9 cellular contexts compared by ENCODE assay signal in the genomic region with DNA sequence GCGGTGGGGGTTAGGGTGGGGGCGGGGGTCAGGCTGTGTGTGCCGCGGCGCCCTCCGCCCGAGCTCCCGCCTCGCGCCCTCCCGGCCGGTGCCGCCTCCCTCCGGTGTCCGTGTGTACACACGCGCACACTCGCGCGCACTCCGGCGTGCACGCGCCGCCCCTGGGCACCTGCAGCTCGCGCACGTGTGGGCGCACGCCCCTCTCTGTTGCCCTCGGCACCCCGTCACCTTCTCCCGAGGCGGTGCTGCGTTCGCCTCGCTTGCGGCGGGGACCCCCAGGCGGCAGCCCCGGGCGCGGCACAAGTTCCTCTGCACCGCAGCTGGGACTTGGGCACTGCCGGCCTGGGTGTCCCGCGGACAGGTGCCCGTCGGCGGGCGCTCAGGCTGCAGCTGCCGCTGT. TPM values are rescaled to one million over a fixed set of nuclear protein-coding genes. Genes with fewer than 3 reads are reported as not detected.
DNase-seq lines count a peak whose midpoint lies in the region; ATAC-seq and TF ChIP-seq lines count a peak whose summit lies in the region.
"Had no signal": no experiment of that assay in that cellular context is flagged by ENCODE, and none has a peak within 500 bp of the region (broad histone marks: within the 10 kb centered on the region; RNA-seq: fewer than 3 reads in every experiment).

No MANE protein-coding gene starts in this region.

- peaks cover 19% of the 10 kb centered on the region for H3K27me3 Mint-ChIP-seq in activated CD4-positive, alpha-beta T cell treated with anti-CD3 and anti-CD28 coated beads for 36 hours
- peaks cover 14 to 42% (median 29%) of the 10 kb centered on the region in 5 donors for H3K27me3 Mint-ChIP-seq in naive thymus-derived CD4-positive, alpha-beta T cell

- no peaks in the 10 kb centered on the region for H3K36me3 ChIP-seq in PC-9 (ENCODE audit: low read depth)
- H3K36me3 ChIP-seq in esophagus squamous epithelium, result no peaks in the 10 kb centered on the region
- no peaks in the 10 kb centered on the region for H3K36me3 ChIP-seq in naive thymus-derived CD4-positive, alpha-beta T cell (ENCODE audit: control insufficient read depth in 2 of 3, insufficient read depth in 3 of 3, low read length in 3 of 3)

- no peaks in the 10 kb centered on the region for H3K79me2 ChIP-seq in PC-9 (ENCODE audit: low read depth)

- peak; percentile 5 for DNase-seq in activated CD4-positive, alpha-beta T cell treated with anti-CD3 and anti-CD28 coated beads for 36 hours
- DNase-seq in activated CD4-positive, alpha-beta T cell treated with anti-CD3 and anti-CD28 coated beads, Interleukin-2, amount 50 U/mL, for 48 hours, result no peak
- DNase-seq in PC-9, result peak in 1 of 2 experiments; percentile 62
- no peak for DNase-seq in esophagus squamous epithelium (lab: John Stamatoyannopoulos, UW)
- no peak for DNase-seq in naive thymus-derived CD4-positive, alpha-beta T cell
- DNase-seq: activated B cell treated with CpG ODN at 0.5 μM for 24 hours had no signal

- H3K4me2 ChIP-seq in PC-9, result peak overlapping the region; percentile 86

- H2AFZ ChIP-seq in PC-9, result peak overlapping the region; percentile 87

- H3K9me3 Mint-ChIP-seq in activated CD4-positive, alpha-beta T cell treated with anti-CD3 and anti-CD28 coated beads for 36 hours (ENCODE audit: low read depth), result peaks cover 9% of the 10 kb centered on the region
- peaks cover 4 to 50% (median 23%) of the 10 kb centered on the region in 11 donors for H3K9me3 Mint-ChIP-seq in naive thymus-derived CD4-positive, alpha-beta T cell

- peaks cover 8% of the 10 kb centered on the region; the same call in 1 of the 2 replicates for H3K9me3 ChIP-seq in PC-9 (ENCODE audit: insufficient read depth, low read depth)
- H3K9me3 ChIP-seq in esophagus squamous epithelium, result peaks cover 0 to 14% (median 8%) of the 10 kb centered on the region in 3 donors
- peaks cover 0 to 15% (median 0%) of the 10 kb centered on the region in 3 experiments for H3K9me3 ChIP-seq in naive thymus-derived CD4-positive, alpha-beta T cell (ENCODE audit: control insufficient read depth in 2 of 3, low read length in 3 of 3)

- POLR2A ChIA-PET in activated CD4-positive, alpha-beta T cell treated with anti-CD3 and anti-CD28 coated beads for 36 hours (lab: Charles Lee), result no interaction called here
- POLR2A ChIA-PET in PC-9 (lab: Charles Lee; ENCODE audit: unreplicated experiment), result interaction anchor here (0.5 kb wide), 1 partner anchor 139 kb away, joined by 3 read pairs; no protein-coding TSS in a partner anchor
- POLR2A ChIA-PET in naive thymus-derived CD4-positive, alpha-beta T cell (lab: Charles Lee), result no interaction called here

- intact Hi-C loops in activated CD4-positive, alpha-beta T cell treated with anti-CD3 and anti-CD28 coated beads for 36 hours (cut with DNase I, micrococcal nuclease), result no loop called here
- intact Hi-C loops in PC-9 (cut with micrococcal nuclease; ENCODE audit: unreplicated experiment), result loop anchor here (5.0 to 10.0 kb wide), 2 partner anchors 161 to 226 kb away; no protein-coding TSS in a partner anchor
- intact Hi-C loops in esophagus squamous epithelium (cut with DNase I), result no loop called here
- intact Hi-C loops in naive thymus-derived CD4-positive, alpha-beta T cell (cut with micrococcal nuclease), result loop anchor here in 1 of 2 donors (10.0 kb wide), 1 partner anchor 59 kb away; no protein-coding TSS in a partner anchor

- H3K4me3 ChIP-seq in PC-9 (peak overlapping the region; percentile 66), esophagus squamous epithelium (peak overlapping the region; percentile 77 to 89 (median 83))
- no peak overlapping the region for H3K4me3 ChIP-seq in naive thymus-derived CD4-positive, alpha-beta T cell (ENCODE audit: low read length)

- CTCF ChIA-PET in activated CD4-positive, alpha-beta T cell treated with anti-CD3 and anti-CD28 coated beads for 36 hours (lab: Charles Lee), result no interaction called here
- CTCF ChIA-PET in PC-9 (lab: Charles Lee), result no interaction called here
- CTCF ChIA-PET in naive thymus-derived CD4-positive, alpha-beta T cell (lab: Charles Lee), result no interaction called here

- no TSS peak for BruUV-seq in PC-9 (replicated peaks; lab: Mats Ljungman, UMichigan)

- H3K27me3 ChIP-seq in PC-9 (ENCODE audit: insufficient read depth, low read depth) (no peaks in the 10 kb centered on the region), esophagus squamous epithelium (peaks cover 0 to 12% (median 0%) of the 10 kb centered on the region in 4 donors)
- H3K27me3 ChIP-seq in naive thymus-derived CD4-positive, alpha-beta T cell (ENCODE audit: control insufficient read depth in 2 of 2, insufficient read depth in 2 of 2, low read length in 2 of 2), result no peaks in the 10 kb centered on the region

- no peak for ATAC-seq in activated CD4-positive, alpha-beta T cell treated with anti-CD3 and anti-CD28 coated beads for 36 hours
- no peak for ATAC-seq in naive thymus-derived CD4-positive, alpha-beta T cell
- ATAC-seq in HG03045 (IDR thresholded peaks at IDR 0.05; ENCODE audit: unreplicated experiment), result no peak
- ATAC-seq in GM21367 (IDR thresholded peaks at IDR 0.05; ENCODE audit: unreplicated experiment), result no peak
- ATAC-seq in GM21786 (IDR thresholded peaks at IDR 0.05; ENCODE audit: unreplicated experiment), result no peak

- TF ChIP-seq CTCF in PC-9 (conservative IDR thresholded peaks at IDR 0.05) (no peak), esophagus squamous epithelium (IDR thresholded peaks at IDR 0.05) (no peak)

- TF ChIP-seq POLR2A in esophagus squamous epithelium (IDR thresholded peaks at IDR 0.05), result no peak

- H3K36me3 Mint-ChIP-seq in activated CD4-positive, alpha-beta T cell treated with anti-CD3 and anti-CD28 coated beads for 36 hours (ENCODE audit: low read depth), result peaks cover 7% of the 10 kb centered on the region
- peaks cover 0 to 11% (median 0%) of the 10 kb centered on the region in 5 donors for H3K36me3 Mint-ChIP-seq in naive thymus-derived CD4-positive, alpha-beta T cell

- 0 out of 2 replicates have a peak, but pooled peaks cover 4% of the 10 kb centered on the region for H3F3A ChIP-seq in PC-9 (ENCODE audit: insufficient read depth, low read depth)

- no peak overlapping the region for H3K27ac Mint-ChIP-seq in activated CD4-positive, alpha-beta T cell treated with anti-CD3 and anti-CD28 coated beads for 36 hours
- H3K27ac Mint-ChIP-seq in naive thymus-derived CD4-positive, alpha-beta T cell, result no peak overlapping the region
- H3K27ac Mint-ChIP-seq: activated B cell treated with CpG ODN at 0.5 μM for 24 hours had no signal

- H4K20me1 ChIP-seq in PC-9 (ENCODE audit: insufficient read depth), result no peaks in the 10 kb centered on the region; the same call in 1 of the 2 replicates

- peaks cover 6% of the 10 kb centered on the region for H3K4me1 Mint-ChIP-seq in activated CD4-positive, alpha-beta T cell treated with anti-CD3 and anti-CD28 coated beads for 36 hours
- peaks cover 3 to 9% (median 8%) of the 10 kb centered on the region in 7 donors for H3K4me1 Mint-ChIP-seq in naive thymus-derived CD4-positive, alpha-beta T cell

- no peak overlapping the region for H3K27ac ChIP-seq in PC-9
- peak overlapping the region; percentile 68 to 88 (median 84) for H3K27ac ChIP-seq in esophagus squamous epithelium
- H3K27ac ChIP-seq in naive thymus-derived CD4-positive, alpha-beta T cell (ENCODE audit: low read depth, low read length), result no peak overlapping the region

- H3K4me3 Mint-ChIP-seq in activated CD4-positive, alpha-beta T cell treated with anti-CD3 and anti-CD28 coated beads for 36 hours, result peak overlapping the region; percentile 22
- peak overlapping the region in 6 of 10 donors; percentile 50 to 76 (median 60) for H3K4me3 Mint-ChIP-seq in naive thymus-derived CD4-positive, alpha-beta T cell

- 15% methylated on average over 25 of the region's 52 CpGs; no CpG with 5 or more reads in 1 of the 2 donors for WGBS in esophagus squamous epithelium, 2 donors

- H3K4me1 ChIP-seq in PC-9 (replicated peaks; ENCODE audit: insufficient read depth) (peaks cover 10% of the 10 kb centered on the region), esophagus squamous epithelium (peaks cover 0 to 21% (median 0%) of the 10 kb centered on the region in 3 donors)
- H3K4me1 ChIP-seq in naive thymus-derived CD4-positive, alpha-beta T cell (ENCODE audit: control insufficient read depth in 2 of 2, insufficient read depth in 2 of 2, low read length in 2 of 2), result no peaks in the 10 kb centered on the region

- H3K9me2 ChIP-seq in PC-9 (ENCODE audit: insufficient read depth), result no peaks in the 10 kb centered on the region

RNA-seq across cellular contexts. Expression of a gene that starts 0.5 kb away (rescaled TPM):
- not detected for total RNA-seq in activated CD4-positive, alpha-beta T cell treated with anti-CD3 and anti-CD28 coated beads for 36 hours
- total RNA-seq in PC-9 (2021) (8.5 and 11.4 TPM in 2 replicates), esophagus squamous epithelium (1 to 10 TPM; 1.8 to 4.8 (median 2.9) TPM)
- total RNA-seq in naive thymus-derived CD4-positive, alpha-beta T cell, result under 1 TPM in 3 of 5 experiments, not detected in 2; 0.27 to 0.86 (median 0.34) TPM
- polyA plus RNA-seq in naive thymus-derived CD4-positive, alpha-beta T cell, result not detected

RNA-seq across cellular contexts. Expression of a gene that starts 5.4 kb away (rescaled TPM):
- total RNA-seq in activated CD4-positive, alpha-beta T cell treated with anti-CD3 and anti-CD28 coated beads for 36 hours, result not detected
- not detected in 2 replicates for total RNA-seq in PC-9 (2021)
- not detected for total RNA-seq in esophagus squamous epithelium
- total RNA-seq in naive thymus-derived CD4-positive, alpha-beta T cell, result not detected
- not detected for polyA plus RNA-seq in naive thymus-derived CD4-positive, alpha-beta T cell
- total RNA-seq: activated B cell treated with CpG ODN at 0.5 μM for 24 hours had no signal

Comparison
In these comparisons a context has a peak if more than half of its experiments do, and no peak if none do; other contexts are left out.
1. H3K27ac ChIP-seq: peak in esophagus squamous epithelium (4 of 4); none in PC-9 (single experiment) and naive thymus-derived CD4-positive, alpha-beta T cell (single experiment).